ENCODE assay signal across 14 cellular contexts in genomic region chr1:37410080-37410479, GRCh38.
A peak's percentile ranks its signal among the peaks of the same experiment; 100 is the strongest.
DNase-seq lines count a peak whose midpoint lies in the region; TF ChIP-seq lines count a peak whose summit lies in the region.
"Had no signal": no experiment of that assay in that cellular context is flagged by ENCODE, and none has a peak within 500 bp of the region (broad histone marks: within the 10 kb centered on the region; RNA-seq: fewer than 3 reads in every experiment).

No MANE protein-coding gene starts in this region.

- no peaks in the 10 kb centered on the region for H3F3A ChIP-seq in DOHH2 (ENCODE audit: control insufficient read depth, insufficient read depth)

- H3K36me3 ChIP-seq in A673 (ENCODE audit: insufficient read depth, low read length, poor library complexity, severe bottlenecking) (no peaks in the 10 kb centered on the region), DOHH2 (ENCODE audit: control insufficient read depth, low read length) (no peaks in the 10 kb centered on the region)

- CTCF ChIA-PET in A673 (lab: Charles Lee), result no interaction called here

- no peaks in the 10 kb centered on the region for H3K9me3 ChIP-seq in A673 (ENCODE audit: low read depth, low read length, poor library complexity, severe bottlenecking)
- no peaks in the 10 kb centered on the region for H3K9me3 ChIP-seq in DOHH2 (ENCODE audit: control insufficient read depth, insufficient read depth, low read length)

- TF ChIP-seq CTCF in A673 (conservative IDR thresholded peaks at IDR 0.05; ENCODE audit: low read depth, low read length), result no peak
- TF ChIP-seq CTCF in DOHH2 (IDR thresholded peaks at IDR 0.05; ENCODE audit: low read depth, low read length, poor library complexity, severe bottlenecking), result no peak
- no peak for TF ChIP-seq CTCF in GM20000 (IDR thresholded peaks at IDR 0.05; ENCODE audit: extremely low read depth, missing control alignments)

- H4K20me1 ChIP-seq in DOHH2 (ENCODE audit: control insufficient read depth, insufficient read depth, low read depth, low read length), result no peaks in the 10 kb centered on the region

- H3K79me2 ChIP-seq in DOHH2 (ENCODE audit: control insufficient read depth, low read length), result no peaks in the 10 kb centered on the region

- H3K4me3 ChIP-seq in A673 (ENCODE audit: low read depth, low read length, poor library complexity, severe bottlenecking), result no peak overlapping the region
- H3K4me3 ChIP-seq in DOHH2 (ENCODE audit: low read length), result 0 out of 2 replicates have a peak overlapping the region, but pooled peaks have one; percentile 1
- H3K4me3 ChIP-seq: lung had no signal

- H3K27ac ChIP-seq in A673 (ENCODE audit: low read depth, low read length, poor library complexity, severe bottlenecking), result no peak overlapping the region
- H3K27ac ChIP-seq in DOHH2 (ENCODE audit: low read depth, low read length), result no peak overlapping the region
- H3K27ac ChIP-seq: foreskin keratinocyte had no signal

- peaks cover 17% of the 10 kb centered on the region for H3K27me3 ChIP-seq in A673 (replicated peaks; ENCODE audit: insufficient read depth, low read depth, low read length, poor library complexity)
- peaks cover 8% of the 10 kb centered on the region; the same call in 1 of the 2 replicates for H3K27me3 ChIP-seq in DOHH2 (ENCODE audit: control insufficient read depth, low read length)
- H3K27me3 ChIP-seq: foreskin keratinocyte had no signal

- H3K4me1 ChIP-seq in A673 (ENCODE audit: insufficient read depth, low read length, poor library complexity, severe bottlenecking) (no peaks in the 10 kb centered on the region), DOHH2 (ENCODE audit: control insufficient read depth, low read length) (peaks cover 15% of the 10 kb centered on the region)
- H3K4me1 ChIP-seq: foreskin keratinocyte had no signal

- no TSS peak for BruUV-seq in A673 (replicated peaks; lab: Mats Ljungman, UMichigan)

- POLR2A ChIA-PET in A673 (lab: Charles Lee; ENCODE audit: low non-redundant PET), result no interaction called here

- peak; percentile 33 for DNase-seq in A673 (ENCODE audit: low spot score)
- peak; percentile 84 for DNase-seq in NCI-H82 treated with DMSO at 0.1 percent for 48 hours (lab: John Stamatoyannopoulos, UW; ENCODE audit: unreplicated experiment)
- DNase-seq in head of caudate nucleus, result peak; percentile 59 to 95 (median 84)
- DNase-seq in SIG-M5 (lab: John Stamatoyannopoulos, UW), result no peak
- DNase-seq in NK-92 treated with Interleukin-12 subunit alpha and Interleukin-12 subunit beta, amount 100 ng/mL, for 24 hours (lab: John Stamatoyannopoulos, UW), result no peak
- no peak for DNase-seq in activated CD8-positive, alpha-beta memory T cell treated with anti-CD3 and anti-CD28 coated beads for 24 hours
- no peak for DNase-seq in GM20000 (ENCODE audit: low spot score)
- DNase-seq: activated B cell treated with CpG ODN at 0.5 μM for 24 hours, AML-193, cerebellar nuclear complex, NCI-H524 had no signal

- intact Hi-C loops in A673 (cut with micrococcal nuclease; ENCODE audit: unreplicated experiment) (no loop called here), head of caudate nucleus (cut with DNase I) (no loop called here)

- H3K4me2 ChIP-seq in DOHH2 (ENCODE audit: low read length), result peak overlapping the region; percentile 15

- H3K9me2 ChIP-seq in DOHH2 (replicated peaks; ENCODE audit: control insufficient read depth, low read length), result no peaks in the 10 kb centered on the region

Comparison
In these comparisons a context has a peak if more than half of its experiments do, and no peak if none do; other contexts are left out.
1. DNase-seq: peak in A673 (single experiment), NCI-H82 treated with DMSO at 0.1 percent for 48 hours (single experiment) and head of caudate nucleus (42 of 42); none in SIG-M5 (single experiment), NK-92 treated with Interleukin-12 subunit alpha and Interleukin-12 subunit beta, amount 100 ng/mL, for 24 hours (single experiment), activated CD8-positive, alpha-beta memory T cell treated with anti-CD3 and anti-CD28 coated beads for 24 hours (single experiment) and GM20000 (single experiment).